In genomic region chr3:187746479-187747335, GRCh38 we compare ENCODE assay signal across 8 cellular contexts. TPM values are rescaled to one million over a fixed set of nuclear protein-coding genes. Genes with fewer than 3 reads are reported as not detected.
DNase-seq lines count a peak whose midpoint lies in the region; ATAC-seq and TF ChIP-seq lines count a peak whose summit lies in the region.

No MANE protein-coding gene starts in this region.

- H3K9me3 ChIP-seq in SU-DHL-6 (ENCODE audit: insufficient read depth, low read length): no peaks in the 10 kb centered on the region
- H3K9me3 ChIP-seq in esophagus (ENCODE audit: control insufficient read depth in 2 of 2, insufficient read depth in 1 of 2, low read depth in 1 of 2, low read length in 1 of 2): no peaks in the 10 kb centered on the region
- no peaks in the 10 kb centered on the region for H3K9me3 ChIP-seq in neural progenitor cell (ENCODE audit: low read depth)

- H3K4me1 Mint-ChIP-seq in GM23338 (peaks cover 68% of the 10 kb centered on the region), neural progenitor cell (peaks cover 72% of the 10 kb centered on the region)

- peak overlapping the region; percentile 99 for H3K9ac ChIP-seq in SU-DHL-6 (ENCODE audit: low read length)
- H3K9ac ChIP-seq in neural progenitor cell: peak overlapping the region; percentile 99

- peak; percentile 69 for DNase-seq in GM23338 (ENCODE audit: low spot score)
- DNase-seq in neural progenitor cell (ENCODE audit: low spot score): peak; percentile 69
- DNase-seq in hepatic stellate cell (ENCODE audit: low spot score): no peak

- H2AFZ ChIP-seq in GM23338: no peak overlapping the region
- no peak overlapping the region for H2AFZ ChIP-seq in SU-DHL-6 (ENCODE audit: low read depth, low read length, severe bottlenecking)
- no peak overlapping the region for H2AFZ ChIP-seq in neural progenitor cell (replicated peaks)

- no peak for TF ChIP-seq CTCF in GM23338 (conservative IDR thresholded peaks at IDR 0.05; ENCODE audit: low read depth in 2 of 2)
- no peak for TF ChIP-seq CTCF in SU-DHL-6 (IDR thresholded peaks at IDR 0.05; ENCODE audit: insufficient read depth, low read length, poor library complexity, severe bottlenecking)
- no peak for TF ChIP-seq CTCF in neural progenitor cell (IDR thresholded peaks at IDR 0.05)

- peak; percentile 3; the same call in 1 of the 3 replicates for ATAC-seq in GM23338
- no peak for ATAC-seq in GM21786 (IDR thresholded peaks at IDR 0.05; ENCODE audit: unreplicated experiment)
- no peak for ATAC-seq in HG02885 (IDR thresholded peaks at IDR 0.05; ENCODE audit: poor library complexity, unreplicated experiment)
- ATAC-seq in HG03571 (IDR thresholded peaks at IDR 0.05; ENCODE audit: unreplicated experiment): no peak

- H3F3A ChIP-seq in GM23338 (replicated peaks; ENCODE audit: low read depth) (no peaks in the 10 kb centered on the region), SU-DHL-6 (ENCODE audit: insufficient read depth) (peaks cover 80% of the 10 kb centered on the region), neural progenitor cell (ENCODE audit: low read depth) (peaks cover 40% of the 10 kb centered on the region)

- H3K79me2 ChIP-seq in GM23338 (replicated peaks; ENCODE audit: insufficient read depth): 0 out of 2 replicates have a peak, but pooled peaks cover 3% of the 10 kb centered on the region
- H3K79me2 ChIP-seq in SU-DHL-6 (ENCODE audit: insufficient read depth, low read length): peaks cover 53% of the 10 kb centered on the region
- H3K79me2 ChIP-seq in neural progenitor cell (ENCODE audit: low read depth): peaks cover 28% of the 10 kb centered on the region

- H3K27me3 Mint-ChIP-seq in GM23338 (ENCODE audit: insufficient read depth, low read depth, poor library complexity) (peaks cover 22% of the 10 kb centered on the region), neural progenitor cell (ENCODE audit: insufficient read depth, low read depth) (peaks cover 8% of the 10 kb centered on the region)

- no peaks in the 10 kb centered on the region for H4K20me1 ChIP-seq in GM23338 (replicated peaks; ENCODE audit: insufficient read depth)
- H4K20me1 ChIP-seq in SU-DHL-6 (ENCODE audit: low read depth, low read length): no peaks in the 10 kb centered on the region
- H4K20me1 ChIP-seq in neural progenitor cell (ENCODE audit: low read depth): peaks cover 12% of the 10 kb centered on the region

- peak overlapping the region; percentile 92 for H3K4me2 ChIP-seq in GM23338
- H3K4me2 ChIP-seq in SU-DHL-6 (ENCODE audit: low read depth, low read length, poor library complexity, severe bottlenecking): peak overlapping the region; percentile 97
- H3K4me2 ChIP-seq in neural progenitor cell: peak overlapping the region; percentile 90

- H3K27ac Mint-ChIP-seq in GM23338 (peak overlapping the region; percentile 100), neural progenitor cell (peak overlapping the region; percentile 100)

- H3K27ac ChIP-seq in GM23338 (ENCODE audit: low read depth) (peak overlapping the region; percentile 95), SU-DHL-6 (ENCODE audit: low read depth, low read length) (peak overlapping the region; percentile 92), esophagus (ENCODE audit: low read depth in 2 of 2, low read length in 1 of 2) (peak overlapping the region; percentile 63 to 98), neural progenitor cell (peak overlapping the region; percentile 99)

- no peaks in the 10 kb centered on the region for H3K9me3 Mint-ChIP-seq in GM23338
- H3K9me3 Mint-ChIP-seq in neural progenitor cell: no peaks in the 10 kb centered on the region

- peak overlapping the region; percentile 83 for H3K4me3 ChIP-seq in GM23338
- peak overlapping the region; percentile 99 for H3K4me3 ChIP-seq in SU-DHL-6 (ENCODE audit: insufficient read depth, low read length, poor library complexity, severe bottlenecking)
- H3K4me3 ChIP-seq in esophagus (ENCODE audit: low read depth in 1 of 2, low read length in 2 of 2): peak overlapping the region in 1 of 2 donors; percentile 94
- H3K4me3 ChIP-seq in neural progenitor cell: peak overlapping the region; percentile 78

- H3K36me3 Mint-ChIP-seq in GM23338 (ENCODE audit: low read depth) (no peaks in the 10 kb centered on the region; the same call in 2 of the 3 replicates), neural progenitor cell (no peaks in the 10 kb centered on the region)

- 23 to 27% methylated on average over 11 of the region's 11 CpGs for WGBS in esophagus, 2 donors

- H3K4me1 ChIP-seq in GM23338 (ENCODE audit: insufficient read depth) (peaks cover 44% of the 10 kb centered on the region), esophagus (ENCODE audit: control insufficient read depth in 2 of 2, insufficient read depth in 2 of 2, low read length in 1 of 2) (no peaks in the 10 kb centered on the region), neural progenitor cell (peaks cover 47% of the 10 kb centered on the region)

- H3K27me3 ChIP-seq in GM23338 (ENCODE audit: insufficient read depth) (peaks cover 26% of the 10 kb centered on the region), SU-DHL-6 (ENCODE audit: low read length) (no peaks in the 10 kb centered on the region), esophagus (ENCODE audit: control insufficient read depth in 1 of 2, insufficient read depth in 2 of 2, low read length in 2 of 2) (no peaks in the 10 kb centered on the region), neural progenitor cell (peaks cover 2% of the 10 kb centered on the region)

- H3K36me3 ChIP-seq in GM23338 (ENCODE audit: insufficient read depth) (no peaks in the 10 kb centered on the region), SU-DHL-6 (ENCODE audit: low read length) (peaks cover 16% of the 10 kb centered on the region), esophagus (ENCODE audit: control insufficient read depth in 2 of 2, insufficient read depth in 2 of 2, low read length in 1 of 2) (no peaks in the 10 kb centered on the region), neural progenitor cell (no peaks in the 10 kb centered on the region)

- no peaks in the 10 kb centered on the region for H3K9me2 ChIP-seq in GM23338 (ENCODE audit: insufficient read depth)
- H3K9me2 ChIP-seq in SU-DHL-6 (replicated peaks; ENCODE audit: insufficient read depth, low read length): no peaks in the 10 kb centered on the region

- H3K4me3 Mint-ChIP-seq in GM23338 (peak overlapping the region; percentile 91), neural progenitor cell (peak overlapping the region; percentile 95)

TF ChIP-seq in GM23338, 12 proteins besides CTCF, POLR2A, EP300 and RAD21 (continues in another document):
- TF ChIP-seq ETS1 (IDR thresholded peaks at IDR 0.05) (no peak), JUNB (IDR thresholded peaks at IDR 0.05; ENCODE audit: unreplicated experiment) (no peak), ZNF114 (CRISPR knock-in tag; IDR thresholded peaks at IDR 0.05) (no peak), ZNF331 (CRISPR knock-in tag; IDR thresholded peaks at IDR 0.05; ENCODE audit: low read depth) (no peak), EZH2phosphoT487 (IDR thresholded peaks at IDR 0.05; ENCODE audit: unreplicated experiment) (no peak), CREB1 (CRISPR knock-in tag; IDR thresholded peaks at IDR 0.05; ENCODE audit: low read depth) (no peak), EZH2 (IDR thresholded peaks at IDR 0.05; ENCODE audit: low read depth, unreplicated experiment) (no peak), NANOG (IDR thresholded peaks at IDR 0.05; ENCODE audit: borderline replicate concordance) (no peak), POLR2AphosphoS5 (IDR thresholded peaks at IDR 0.05; ENCODE audit: low read depth) (no peak)

RNA-seq across cellular contexts. Expression of gene BCL6, which starts 1.4 kb away (rescaled TPM):
- 5.4 and 5.9 TPM in 2 replicates for total RNA-seq in GM23338 (2014; rRNA removed; shearing (Covaris generic))
- polyA plus RNA-seq in GM23338 (2016; fragmentation: Nextera tagmentation; extraction: Ambion mirVana): 2.5 and 2.6 TPM in 2 replicates
- polyA plus RNA-seq in esophagus: 10 to 100 TPM; 24.4 to 28.7 TPM
- 14.2 and 20.3 TPM in 2 replicates for total RNA-seq in neural progenitor cell (ENCODE audit: low replicate concordance)

RNA-seq across cellular contexts. Expression of gene RTP2, which starts 44.4 kb away (rescaled TPM):
- total RNA-seq in GM23338 (2014; rRNA removed; shearing (Covaris generic)): not detected in 2 replicates
- not detected in 2 replicates for polyA plus RNA-seq in GM23338 (2016; fragmentation: Nextera tagmentation; extraction: Ambion mirVana)
- polyA plus RNA-seq in esophagus: not detected
- not detected in 2 replicates for total RNA-seq in neural progenitor cell (ENCODE audit: low replicate concordance)
